Comparison of ENCODE assay signal across 1 cellular context in genomic region chr2:73852020-73852419, GRCh38.
A peak's percentile ranks its signal among the peaks of the same experiment; 100 is the strongest.
TF ChIP-seq lines count a peak whose summit lies in the region.

No MANE protein-coding gene starts in this region.

TF ChIP-seq in endothelial cell of umbilical vein, 7 proteins besides CTCF, POLR2A, EP300 and RAD21 (continued from another document):
- peak; percentile 25 for TF ChIP-seq POLR2AphosphoS5 (IDR thresholded peaks at IDR 0.05; ENCODE audit: insufficient read depth, low read depth, low read length)
TF ChIP-seq in endothelial cell of umbilical vein: peak in this region for 4.
